ENCODE assay signal across 9 cellular contexts in the genomic region with DNA sequence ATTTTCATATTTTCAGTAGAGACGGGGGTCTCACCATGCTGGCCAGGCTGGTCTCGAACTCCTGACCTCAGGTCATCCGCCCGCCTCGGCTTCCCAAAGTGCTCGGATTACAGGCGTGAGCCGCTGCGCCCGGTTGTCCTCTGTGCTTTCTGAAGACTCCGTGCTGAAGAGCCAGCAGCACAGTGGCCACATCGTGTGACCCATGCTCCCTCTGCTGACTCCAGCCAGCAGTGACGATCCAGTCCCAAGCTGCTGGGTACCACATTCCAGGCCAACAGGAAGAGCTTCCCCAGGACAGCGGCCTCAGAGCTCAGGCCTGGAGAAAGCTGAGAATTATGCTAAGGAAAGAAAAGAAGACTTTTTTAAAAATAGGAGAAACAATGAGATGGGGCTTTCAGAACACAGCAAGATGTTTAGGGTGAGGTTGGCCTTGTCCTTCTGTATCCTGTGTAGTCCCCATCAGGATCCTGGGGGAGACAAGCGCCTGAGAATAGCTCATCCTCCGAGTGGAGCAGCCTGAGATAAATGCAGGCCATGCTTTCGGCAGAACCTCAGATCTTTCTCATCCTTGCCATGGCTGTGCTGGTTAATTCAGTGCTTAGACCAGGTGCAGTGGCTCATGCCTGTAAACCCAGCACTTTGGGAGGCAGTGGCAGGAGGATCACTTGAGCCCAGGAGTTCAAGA.
DNase-seq lines count a peak whose midpoint lies in the region; ATAC-seq and TF ChIP-seq lines count a peak whose summit lies in the region.
"Had no signal": no experiment of that assay in that cellular context is flagged by ENCODE, and none has a peak within 500 bp of the region (broad histone marks: within the 10 kb centered on the region; RNA-seq: fewer than 3 reads in every experiment).

No MANE protein-coding gene starts in this region.

- H3F3A ChIP-seq in SK-N-SH (replicated peaks; ENCODE audit: insufficient read depth), result no peaks in the 10 kb centered on the region

- H3K9me3 ChIP-seq in SK-N-SH, result no peaks in the 10 kb centered on the region
- no peaks in the 10 kb centered on the region for H3K9me3 ChIP-seq in CD4-positive, alpha-beta memory T cell (ENCODE audit: control insufficient read depth in 1 of 2, low read length in 2 of 2)

- intact Hi-C loops in CD4-positive, alpha-beta memory T cell (cut with micrococcal nuclease), result no loop called here

- no peak for ATAC-seq in GM21528 (IDR thresholded peaks at IDR 0.05; ENCODE audit: low FRiP score, unreplicated experiment)

- H4K20me1 ChIP-seq in SK-N-SH (ENCODE audit: insufficient read depth), result no peaks in the 10 kb centered on the region

- DNase-seq in H4 (ENCODE audit: low spot score), result peak; percentile 66
- peak; percentile 73 for DNase-seq in SK-N-SH
- peak; percentile 80 for DNase-seq in iPS DF 19.7 (ENCODE audit: low read depth, low spot score)
- DNase-seq in epidermal melanocyte (ENCODE audit: insufficient read length, low spot score), result no peak
- DNase-seq in CD4-positive, alpha-beta memory T cell, result no peak
- DNase-seq in amniotic stem cell (lab: John Stamatoyannopoulos, UW), result no peak
- DNase-seq: occipital lobe had no signal

- CTCF ChIA-PET in SK-N-SH (lab: Yijun Ruan, JAX), result interaction anchor here (0.6 to 3.8 kb wide), 46 partner anchors 8 to 814 kb away, joined by 3 to 63 read pairs (median 4); partner anchors contain the start of genes KCNK1 and SLC35F3
- CTCF ChIA-PET in CD4-positive, alpha-beta memory T cell (lab: Charles Lee; ENCODE audit: partially characterized antibody), result interaction anchor here (1.7 kb wide), 1 partner anchor 198 kb away, joined by 6 read pairs; no protein-coding TSS in a partner anchor

- no peaks in the 10 kb centered on the region for H3K79me2 ChIP-seq in SK-N-SH (ENCODE audit: insufficient read depth)

- peak; percentile 84 for TF ChIP-seq RAD21 in SK-N-SH (IDR thresholded peaks at IDR 0.05; ENCODE audit: low read length)

- no peaks in the 10 kb centered on the region for H3K36me3 Mint-ChIP-seq in CD4-positive, alpha-beta memory T cell

- H3K4me1 Mint-ChIP-seq in CD4-positive, alpha-beta memory T cell, result peaks cover 4 to 9% (median 6%) of the 10 kb centered on the region in 4 donors

- no peak overlapping the region; a peak in 1 of 4 replicates for H3K4me3 ChIP-seq in SK-N-SH (ENCODE audit: low read depth in 2 of 2, low read length in 1 of 2)
- no peak overlapping the region for H3K4me3 ChIP-seq in CD4-positive, alpha-beta memory T cell (ENCODE audit: low read length in 2 of 2)

- H3K9ac ChIP-seq in SK-N-SH, result no peak overlapping the region

- no peak overlapping the region for H2AFZ ChIP-seq in SK-N-SH (ENCODE audit: low read depth)

- TF ChIP-seq CTCF in 22Rv1 (IDR thresholded peaks at IDR 0.05) (peak; percentile 69), SK-N-SH (IDR thresholded peaks at IDR 0.05) (peak; percentile 47)

- POLR2A ChIA-PET in SK-N-SH (lab: Yijun Ruan, JAX), result no interaction called here
- POLR2A ChIA-PET in CD4-positive, alpha-beta memory T cell (lab: Charles Lee; ENCODE audit: partially characterized antibody), result no interaction called here

- TF ChIP-seq EP300 in SK-N-SH (IDR thresholded peaks at IDR 0.05; ENCODE audit: borderline replicate concordance in 1 of 2, low read depth in 1 of 2, low read length in 1 of 2), result no peak

- H3K27ac Mint-ChIP-seq in CD4-positive, alpha-beta memory T cell, result no peak overlapping the region

- no peak overlapping the region for H3K4me2 ChIP-seq in SK-N-SH

- no peak overlapping the region for H3K27ac ChIP-seq in 22Rv1
- H3K27ac ChIP-seq in SK-N-SH (ENCODE audit: low read depth in 2 of 2, low read length in 1 of 2), result no peak overlapping the region
- H3K27ac ChIP-seq in CD4-positive, alpha-beta memory T cell (ENCODE audit: low read depth, low read length), result no peak overlapping the region

- 65% methylated on average over 16 of the region's 17 CpGs for WGBS in SK-N-SH (ENCODE audit: low lambda C conversion rate)

- no peaks in the 10 kb centered on the region for H3K36me3 ChIP-seq in SK-N-SH (replicated peaks in 1 of 2; ENCODE audit: control insufficient read depth in 1 of 2, insufficient read depth in 2 of 2, low read length in 1 of 2)
- no peaks in the 10 kb centered on the region for H3K36me3 ChIP-seq in CD4-positive, alpha-beta memory T cell (ENCODE audit: insufficient read depth, low read length)

- H3K4me1 ChIP-seq in SK-N-SH (ENCODE audit: control insufficient read depth in 1 of 2, insufficient read depth in 2 of 2, low read depth in 1 of 2, low read length in 1 of 2), result peaks cover 0 to 3% of the 10 kb centered on the region in 2 experiments; a peak in 2 of 4 replicates
- no peaks in the 10 kb centered on the region for H3K4me1 ChIP-seq in CD4-positive, alpha-beta memory T cell (ENCODE audit: insufficient read depth, low read length)

- no peak overlapping the region for H3K4me3 Mint-ChIP-seq in CD4-positive, alpha-beta memory T cell

- H3K9me2 ChIP-seq in SK-N-SH, result no peaks in the 10 kb centered on the region

- no peaks in the 10 kb centered on the region for H3K27me3 ChIP-seq in SK-N-SH (ENCODE audit: insufficient read depth)
- H3K27me3 ChIP-seq in CD4-positive, alpha-beta memory T cell (ENCODE audit: insufficient read depth, low read length), result no peaks in the 10 kb centered on the region

- H3K27me3 Mint-ChIP-seq in CD4-positive, alpha-beta memory T cell, result peaks cover 6 to 23% of the 10 kb centered on the region in 2 donors

- no peaks in the 10 kb centered on the region for H3K9me3 Mint-ChIP-seq in CD4-positive, alpha-beta memory T cell

TF ChIP-seq in SK-N-SH, 30 proteins besides CTCF, POLR2A, EP300 and RAD21:
- TF ChIP-seq NRF1 (IDR thresholded peaks at IDR 0.05; ENCODE audit: low read depth, low read length) (0 out of 2 replicates have a peak, but pooled peaks have one; percentile 4), SMC3 (IDR thresholded peaks at IDR 0.05; ENCODE audit: low read depth, low read length) (peak; percentile 88), RCOR1 (IDR thresholded peaks at IDR 0.05; ENCODE audit: low read length) (no peak), TCF12 (IDR thresholded peaks at IDR 0.05) (no peak), GABPA (IDR thresholded peaks at IDR 0.05; ENCODE audit: low read depth) (no peak), MEF2A (IDR thresholded peaks at IDR 0.05; ENCODE audit: borderline replicate concordance, low read depth) (no peak)

Comparison
In these comparisons a context has a peak if more than half of its experiments do, and no peak if none do; other contexts are left out.
1. DNase-seq: peak in H4 (single experiment), SK-N-SH (single experiment) and iPS DF 19.7 (single experiment); none in epidermal melanocyte (single experiment), CD4-positive, alpha-beta memory T cell (0 of 5) and amniotic stem cell (single experiment).